Comparison of ENCODE assay signal across 23 cellular contexts in the genomic region with DNA sequence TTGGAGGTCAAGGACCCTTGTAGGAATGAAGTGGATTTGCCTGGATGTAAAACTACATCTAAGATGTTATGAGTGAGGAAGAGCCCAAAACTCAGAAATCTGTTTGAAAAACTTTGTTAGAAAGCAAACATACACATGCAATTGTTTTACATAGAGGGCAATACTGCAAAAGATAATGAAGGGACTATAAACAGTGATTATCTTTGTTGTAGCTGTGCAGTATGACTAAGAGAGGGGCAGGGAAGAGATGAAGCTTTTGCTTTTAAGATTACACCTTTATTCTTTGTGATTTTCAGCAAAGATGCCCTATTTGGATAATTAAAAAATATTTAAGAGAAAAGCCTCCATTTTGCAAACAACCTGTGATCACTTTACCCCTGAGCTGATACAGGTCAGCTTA.
"Had no signal": no experiment of that assay in that cellular context is flagged by ENCODE, and none has a peak within 500 bp of the region (broad histone marks: within the 10 kb centered on the region; RNA-seq: fewer than 3 reads in every experiment).

No MANE protein-coding gene starts in this region.

- FAIRE-seq: colon, endothelial cell of umbilical vein, frontal cortex, kidney had no signal

- H3K27ac ChIP-seq: coronary artery, dorsolateral prefrontal cortex, esophagus muscularis mucosa, foreskin keratinocyte, gastroesophageal sphincter, heart left ventricle, hepatocyte, left lung, lower lobe of right lung had no signal

- H2AFZ ChIP-seq: hepatocyte had no signal

- H3K4me1 ChIP-seq: esophagus muscularis mucosa, foreskin keratinocyte, gastroesophageal sphincter, heart left ventricle, left lung, lower lobe of right lung had no signal

- H3K36me3 ChIP-seq: esophagus muscularis mucosa, gastroesophageal sphincter, heart left ventricle, left lung, lower lobe of right lung had no signal

- H3K79me2 ChIP-seq: hepatocyte had no signal

- H3K4me3 ChIP-seq: coronary artery, dorsolateral prefrontal cortex, esophagus muscularis mucosa, gastroesophageal sphincter, heart left ventricle, hepatocyte, left lung, lower lobe of right lung had no signal

- ATAC-seq: foreskin keratinocyte; gastroesophageal sphincter; heart left ventricle; left lung; left ventricle myocardium superior; naive thymus-derived CD4-positive, alpha-beta T cell had no signal

- H3K27me3 ChIP-seq: esophagus muscularis mucosa, foreskin keratinocyte, hepatocyte, left lung had no signal

- H3K9me3 ChIP-seq: esophagus muscularis mucosa, gastroesophageal sphincter, heart left ventricle, lower lobe of right lung had no signal

- H3K4me2 ChIP-seq: hepatocyte had no signal

- DNase-seq: dermis blood vessel endothelial cell; dorsolateral prefrontal cortex; effector CD4-positive, alpha-beta T cell; effector memory CD4-positive, alpha-beta T cell; foreskin keratinocyte; heart left ventricle; hypothalamus; immature natural killer cell; islet precursor cell; kidney; kidney glomerular epithelial cell; left lung; left ventricle myocardium superior; lower lobe of right lung; mesenchymal stem cell; naive thymus-derived CD4-positive, alpha-beta T cell had no signal
